Comparison of ENCODE assay signal across 9 cellular contexts in the genomic region with DNA sequence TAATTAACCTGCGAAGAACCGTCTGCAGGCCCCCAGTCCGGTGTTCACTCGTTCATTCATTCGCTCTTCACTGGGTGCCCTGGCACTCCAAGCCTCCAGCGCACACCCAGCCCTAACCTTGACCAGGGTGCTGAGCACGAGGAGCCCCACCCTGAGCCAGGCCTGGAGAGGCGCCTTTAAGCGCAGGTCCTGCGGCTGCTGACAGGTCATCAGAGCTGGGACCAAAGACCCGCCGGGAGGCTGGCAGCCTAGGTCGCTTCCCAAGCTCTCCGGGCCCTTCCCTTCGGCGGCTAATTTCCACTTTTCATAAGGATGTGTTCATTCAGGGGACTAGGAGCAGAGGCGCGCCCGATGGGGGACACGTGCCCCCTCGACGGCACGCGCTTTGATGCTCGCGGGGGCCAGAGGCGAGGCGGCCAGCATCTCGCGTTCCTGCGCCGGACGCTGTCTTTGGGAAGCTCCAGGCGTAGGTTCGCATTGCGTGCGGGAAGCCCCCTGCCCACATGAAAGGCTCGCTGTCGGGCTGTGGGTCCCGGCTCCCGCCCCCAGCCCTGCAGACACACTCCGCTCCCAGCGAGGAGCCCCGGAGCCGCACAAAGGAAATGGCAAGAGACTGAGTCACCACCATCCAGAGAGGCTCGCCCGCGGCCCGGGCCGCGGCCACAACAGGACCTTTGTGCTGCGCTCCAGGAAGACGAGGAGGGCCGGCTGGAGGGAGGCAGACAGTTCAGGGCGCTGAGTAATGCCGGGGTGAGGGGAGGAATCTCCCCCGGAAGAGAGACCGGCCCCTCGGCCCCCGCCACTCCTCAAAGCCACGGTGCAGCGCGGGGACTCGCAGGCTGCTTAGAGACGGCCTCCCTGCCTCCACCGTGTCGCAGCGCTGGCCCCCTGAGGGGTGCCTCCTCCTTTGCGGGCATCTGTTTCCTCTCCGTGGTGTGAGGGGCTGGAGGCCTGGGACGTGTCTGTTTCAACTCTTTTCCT.
A peak's percentile ranks its signal among the peaks of the same experiment; 100 is the strongest.
DNase-seq lines count a peak whose midpoint lies in the region; FAIRE-seq and TF ChIP-seq lines count a peak whose summit lies in the region.
"Had no signal": no experiment of that assay in that cellular context is flagged by ENCODE, and none has a peak within 500 bp of the region (broad histone marks: within the 10 kb centered on the region; RNA-seq: fewer than 3 reads in every experiment).

No MANE protein-coding gene starts in this region.

- DNase-seq in GDM1 (lab: John Stamatoyannopoulos, UW) (peak; percentile 83), RWPE1 (ENCODE audit: low spot score) (peak; percentile 86), fibroblast of gingiva (ENCODE audit: low read depth) (peak; percentile 42), non-pigmented ciliary epithelial cell (ENCODE audit: low read depth) (peak; percentile 67), SHP77 treated with DMSO at 0.1 percent for 48 hours (lab: John Stamatoyannopoulos, UW) (no peak), HUDEP-2 (lab: John Stamatoyannopoulos, UW; ENCODE audit: unreplicated experiment in 76 of 76) (no peak), D721Med (ENCODE audit: insufficient read length, low spot score) (no peak)
- DNase-seq in stimulated activated naive CD4-positive, alpha-beta T cell treated with Interleukin-2 at 50 U/mL for 16 hours (lab: John Stamatoyannopoulos, UW) = no peak

- TF ChIP-seq CTCF in RWPE1 (conservative IDR thresholded peaks at IDR 0.05; ENCODE audit: low read depth) (no peak), D721Med (IDR thresholded peaks at IDR 0.05; ENCODE audit: insufficient read depth, missing control alignments) (no peak)

- POLR2A ChIA-PET in RWPE1 (lab: Yijun Ruan, JAX; ENCODE audit: low non-redundant PET) = no interaction called here

- peak overlapping the region; percentile 86 for H3K27ac ChIP-seq in RWPE1

- no peak for FAIRE-seq in D721Med (lab: Jason Lieb, UNC)
- FAIRE-seq: islet of Langerhans had no signal

- CTCF ChIA-PET in RWPE1 (lab: Yijun Ruan, JAX) = interaction anchor here (1.0 kb wide), 1 partner anchor 87 kb away, joined by 3 read pairs; no protein-coding TSS in a partner anchor

Comparison
In these comparisons a context has a peak if more than half of its experiments do, and no peak if none do; other contexts are left out.
1. DNase-seq: peak in GDM1 (single experiment), RWPE1 (single experiment), fibroblast of gingiva (single experiment) and non-pigmented ciliary epithelial cell (single experiment); none in SHP77 treated with DMSO at 0.1 percent for 48 hours (single experiment), stimulated activated naive CD4-positive, alpha-beta T cell treated with Interleukin-2 at 50 U/mL for 16 hours (single experiment), HUDEP-2 (0 of 76) and D721Med (single experiment).